Comparison of ENCODE assay signal across 8 cellular contexts in genomic region chr9:109401169-109401989, GRCh38.
DNase-seq lines count a peak whose midpoint lies in the region; ATAC-seq, FAIRE-seq and TF ChIP-seq lines count a peak whose summit lies in the region.

No MANE protein-coding gene starts in this region.

- H3K4ac ChIP-seq in IMR-90 (ENCODE audit: low read depth, low read length) = no peak overlapping the region

- no TSS peak for BruUV-seq in IMR-90 (replicated peaks; lab: Mats Ljungman, UMichigan)

- no peaks in the 10 kb centered on the region for H3F3A ChIP-seq in neural cell (ENCODE audit: insufficient read depth, low read length, poor library complexity, severe bottlenecking)

- in situ Hi-C loops in IMR-90 (cut with MboI; ENCODE audit: low sequenced_read_pairs) = no loop called here

- H2AFZ ChIP-seq in IMR-90 (replicated peaks; ENCODE audit: low read length, poor library complexity) = no peak overlapping the region
- H2AFZ ChIP-seq in neural cell (ENCODE audit: low read depth, low read length) = no peak overlapping the region

- no peak for DNase-seq in D721Med (ENCODE audit: insufficient read length, low spot score)
- DNase-seq in IMR-90 = peak; percentile 35
- DNase-seq in SJCRH30 = peak; percentile 64 to 80
- DNase-seq in erythroblast (lab: John Stamatoyannopoulos, UW) = peak; percentile 50 to 67
- no peak for DNase-seq in effector memory CD8-positive, alpha-beta T cell
- DNase-seq in NCI-H187 treated with DMSO at 0.1 percent for 48 hours (lab: John Stamatoyannopoulos, UW) = no peak

- H4K20me1 ChIP-seq in IMR-90 (ENCODE audit: insufficient read depth, low read length) (no peaks in the 10 kb centered on the region), neural cell (ENCODE audit: insufficient read depth) (no peaks in the 10 kb centered on the region)

- CTCF ChIA-PET in IMR-90 (lab: Yijun Ruan, JAX) = no interaction called here

- TF ChIP-seq RAD21 in IMR-90 (IDR thresholded peaks at IDR 0.05; ENCODE audit: low read length) = peak; percentile 62
- TF ChIP-seq RAD21 in neural cell (conservative IDR thresholded peaks at IDR 0.05) = no peak

- H3K4me3 ChIP-seq in IMR-90 (ENCODE audit: insufficient read depth, low read depth, low read length) = no peak overlapping the region
- no peak overlapping the region for H3K4me3 ChIP-seq in SJCRH30
- H3K4me3 ChIP-seq in neural cell (ENCODE audit: low read length) = no peak overlapping the region

- POLR2A ChIA-PET in IMR-90 (lab: Charles Lee; ENCODE audit: unreplicated experiment) = no interaction called here

- WGBS in IMR-90 (ENCODE audit: extremely low coverage in 2 of 2, insufficient read length in 1 of 2), 2 experiments = 45% methylated on average over 6 of the region's 13 CpGs; no CpG with 5 or more reads in 1 of the 2 experiments

- H3K36me3 Mint-ChIP-seq in effector memory CD8-positive, alpha-beta T cell (ENCODE audit: insufficient read depth) = no peaks in the 10 kb centered on the region

- H3K79me1 ChIP-seq in IMR-90 (ENCODE audit: low read depth in 1 of 2, low read length in 2 of 2) = no peaks in the 10 kb centered on the region

- H2AK5ac ChIP-seq in IMR-90 (ENCODE audit: low read depth, low read length) = no peak overlapping the region

- H2BK120ac ChIP-seq in IMR-90 (ENCODE audit: low read depth, low read length) = no peak overlapping the region

- H3K4me3 Mint-ChIP-seq in effector memory CD8-positive, alpha-beta T cell = no peak overlapping the region

- no peak overlapping the region for H3K23ac ChIP-seq in IMR-90 (ENCODE audit: low read depth, low read length)

- ATAC-seq in GM18907 (IDR thresholded peaks at IDR 0.05; ENCODE audit: unreplicated experiment) = peak; percentile 34
- peak; percentile 72 for ATAC-seq in IMR-90 (ENCODE audit: low read depth)
- no peak for ATAC-seq in effector memory CD8-positive, alpha-beta T cell (replicated peaks)

- H4K5ac ChIP-seq in IMR-90 (ENCODE audit: low read depth, low read length) = no peak overlapping the region

- no peak overlapping the region for H3K14ac ChIP-seq in IMR-90 (replicated peaks; ENCODE audit: low read depth, low read length)

- no peak overlapping the region for H2BK15ac ChIP-seq in IMR-90 (ENCODE audit: low read depth, low read length)

- no peak overlapping the region for H2AK9ac ChIP-seq in IMR-90 (replicated peaks; ENCODE audit: low read depth, low read length, poor library complexity)

- H3K4me1 Mint-ChIP-seq in effector memory CD8-positive, alpha-beta T cell (ENCODE audit: low read depth in 2 of 2) = no peaks in the 10 kb centered on the region

- no peak overlapping the region for H3K18ac ChIP-seq in IMR-90 (ENCODE audit: low read depth, low read length)

- intact Hi-C loops in IMR-90 (cut with micrococcal nuclease) = loop anchor here (1.0 to 5.0 kb wide), 3 partner anchors 74 to 219 kb away; no protein-coding TSS in a partner anchor

- TF ChIP-seq POLR2A in IMR-90 (IDR thresholded peaks at IDR 0.05; ENCODE audit: low read depth, low read length) (no peak), erythroblast (IDR thresholded peaks at IDR 0.05; ENCODE audit: low read length) (no peak)

- H3K4me1 ChIP-seq in IMR-90 (ENCODE audit: control insufficient read depth, insufficient read depth, low read length) (no peaks in the 10 kb centered on the region), SJCRH30 (no peaks in the 10 kb centered on the region)

- no peak overlapping the region for H2BK5ac ChIP-seq in IMR-90 (ENCODE audit: low read depth, low read length, poor library complexity, severe bottlenecking)

- no peaks in the 10 kb centered on the region for H3K9me2 ChIP-seq in neural cell (ENCODE audit: insufficient read depth, low read length)

- peak; percentile 42 for TF ChIP-seq CTCF in D721Med (IDR thresholded peaks at IDR 0.05; ENCODE audit: insufficient read depth, missing control alignments)
- peak; percentile 58 for TF ChIP-seq CTCF in IMR-90 (conservative IDR thresholded peaks at IDR 0.05; ENCODE audit: low read depth, low read length)
- TF ChIP-seq CTCF in neural cell (IDR thresholded peaks at IDR 0.05; ENCODE audit: poor library complexity, severe bottlenecking) = peak; percentile 18

- FAIRE-seq in D721Med (lab: Jason Lieb, UNC) = no peak

- TF ChIP-seq EP300 in neural cell (conservative IDR thresholded peaks at IDR 0.05; ENCODE audit: poor library complexity, severe bottlenecking) = no peak

- H3K56ac ChIP-seq in IMR-90 (ENCODE audit: extremely low read depth, insufficient read depth, low read length) = no peak overlapping the region

- dilution Hi-C loops in IMR-90 (cut with HindIII; ENCODE audit: low sequenced_read_pairs, unreplicated experiment) = no loop called here

- no peaks in the 10 kb centered on the region for H3K9me3 Mint-ChIP-seq in effector memory CD8-positive, alpha-beta T cell

- no peak overlapping the region for H4K91ac ChIP-seq in IMR-90 (ENCODE audit: insufficient read depth, low read depth, low read length)

- no peak overlapping the region for H3K9ac ChIP-seq in IMR-90 (ENCODE audit: low read depth, low read length)
- H3K9ac ChIP-seq in neural cell (ENCODE audit: low read length) = no peak overlapping the region

- H3K27ac Mint-ChIP-seq in effector memory CD8-positive, alpha-beta T cell = no peak overlapping the region

- peaks cover 31 to 43% of the 10 kb centered on the region in 2 donors for H3K27me3 Mint-ChIP-seq in effector memory CD8-positive, alpha-beta T cell

- H3K27me3 ChIP-seq in IMR-90 (ENCODE audit: control insufficient read depth, insufficient read depth, low read length) (no peaks in the 10 kb centered on the region; the same call in 1 of the 2 replicates), SJCRH30 (no peaks in the 10 kb centered on the region), neural cell (ENCODE audit: insufficient read depth, low read depth, low read length) (no peaks in the 10 kb centered on the region)

- H3K79me2 ChIP-seq in neural cell (replicated peaks; ENCODE audit: insufficient read depth, low read length) = no peaks in the 10 kb centered on the region

- no peaks in the 10 kb centered on the region for H3K9me3 ChIP-seq in IMR-90 (ENCODE audit: control insufficient read depth, insufficient read depth, low read length)
- H3K9me3 ChIP-seq in SJCRH30 (replicated peaks) = no peaks in the 10 kb centered on the region
- no peaks in the 10 kb centered on the region for H3K9me3 ChIP-seq in neural cell (ENCODE audit: low read length)

- no peaks in the 10 kb centered on the region; the same call in 1 of the 2 replicates for H3K36me3 ChIP-seq in IMR-90 (ENCODE audit: control insufficient read depth, insufficient read depth, low read length)
- peaks cover 6% of the 10 kb centered on the region; the same call in 1 of the 2 replicates for H3K36me3 ChIP-seq in SJCRH30
- no peaks in the 10 kb centered on the region for H3K36me3 ChIP-seq in neural cell (ENCODE audit: insufficient read depth, low read length)

- H3K27ac ChIP-seq in IMR-90 (ENCODE audit: insufficient read depth, low read length) (no peak overlapping the region), SJCRH30 (no peak overlapping the region), neural cell (ENCODE audit: low read length) (no peak overlapping the region)

- no peaks in the 10 kb centered on the region; the same call in 1 of the 2 replicates for H3K9me1 ChIP-seq in IMR-90 (ENCODE audit: insufficient read depth, low read length)

- no peak overlapping the region for H2BK20ac ChIP-seq in IMR-90 (ENCODE audit: low read depth, low read length)

- no peak overlapping the region for H3K4me2 ChIP-seq in IMR-90 (ENCODE audit: low read depth, low read length)
- no peak overlapping the region for H3K4me2 ChIP-seq in neural cell (ENCODE audit: low read length)

- no peak overlapping the region for H4K8ac ChIP-seq in IMR-90 (ENCODE audit: low read depth in 2 of 2, low read length in 2 of 2)

TF ChIP-seq in IMR-90, 13 proteins besides CTCF, POLR2A, EP300 and RAD21:
- no peak for TF ChIP-seq MAZ (IDR thresholded peaks at IDR 0.05; ENCODE audit: borderline replicate concordance, low read depth, low read length)
- TF ChIP-seq MAFK (IDR thresholded peaks at IDR 0.05; ENCODE audit: low read depth, low read length) = no peak
- TF ChIP-seq ELK1 (IDR thresholded peaks at IDR 0.05; ENCODE audit: borderline replicate concordance, low read depth, low read length) = no peak
- no peak for TF ChIP-seq CHD1 (IDR thresholded peaks at IDR 0.05; ENCODE audit: low read depth, low read length)
- TF ChIP-seq SMC3 (IDR thresholded peaks at IDR 0.05; ENCODE audit: low read depth, low read length) = peak; percentile 56
TF ChIP-seq in IMR-90: peak in this region for 1.

TF ChIP-seq in neural cell, 6 proteins besides CTCF, POLR2A, EP300 and RAD21:
- TF ChIP-seq MXI1 (conservative IDR thresholded peaks at IDR 0.05; ENCODE audit: poor library complexity, severe bottlenecking) = no peak
- TF ChIP-seq TAF1 (IDR thresholded peaks at IDR 0.05; ENCODE audit: low read depth) = no peak
- TF ChIP-seq REST (IDR thresholded peaks at IDR 0.05; ENCODE audit: borderline replicate concordance) = no peak
- TF ChIP-seq POLR2AphosphoS5 (IDR thresholded peaks at IDR 0.05) = no peak
- TF ChIP-seq EZH2 (IDR thresholded peaks at IDR 0.05; ENCODE audit: borderline replicate concordance, insufficient read depth, low read length, poor library complexity, severe bottlenecking) = no peak
- no peak for TF ChIP-seq SMC3 (conservative IDR thresholded peaks at IDR 0.05; ENCODE audit: poor library complexity)

Comparison
In these comparisons a context has a peak if more than half of its experiments do, and no peak if none do; other contexts are left out.
1. DNase-seq: peak in IMR-90 (single experiment), SJCRH30 (2 of 2) and erythroblast (2 of 2); none in D721Med (single experiment), effector memory CD8-positive, alpha-beta T cell (0 of 3) and NCI-H187 treated with DMSO at 0.1 percent for 48 hours (single experiment).
2. Peak in every context shown above with its lines, with median percentiles within 50 percentile points of each other: CTCF ChIP-seq.